In genomic region chr20:63641792-63642517, GRCh38 we compare ENCODE assay signal across 8 cellular contexts. TPM values are rescaled to one million over a fixed set of nuclear protein-coding genes. Genes with fewer than 3 reads are reported as not detected.
DNase-seq lines count a peak whose midpoint lies in the region; ATAC-seq and TF ChIP-seq lines count a peak whose summit lies in the region.

No MANE protein-coding gene starts in this region.

- peak overlapping the region; percentile 82 to 100 (median 97) for H3K27ac ChIP-seq in Peyer's patch

- peaks cover 21% of the 10 kb centered on the region for H3K4me1 Mint-ChIP-seq in activated T-helper 1 cell treated with anti-CD3 and anti-CD28 coated beads, Interleukin-12 subunit alpha, Interleukin-12 subunit beta, Interleukin-2, Interleukin-4 antibody, amounts not matched to agents 30 ng/mL and 10 ng/mL and 1 ng/mL, durations not matched to agents 14 hours and 24 hours and 36 hours (ENCODE audit: low read depth)
- peaks cover 18 to 19% of the 10 kb centered on the region in 2 donors for H3K4me1 Mint-ChIP-seq in natural killer cell treated with Interleukin-12 subunit alpha and Interleukin-12 subunit beta and Interleukin-15 and Interleukin-18, amount 100 ng/mL, for 72 hours (ENCODE audit: low read depth in 2 of 2)

- peaks cover 4% of the 10 kb centered on the region for H3K36me3 Mint-ChIP-seq in activated T-helper 1 cell treated with anti-CD3 and anti-CD28 coated beads, Interleukin-12 subunit alpha, Interleukin-12 subunit beta, Interleukin-2, Interleukin-4 antibody, amounts not matched to agents 30 ng/mL and 10 ng/mL and 1 ng/mL, durations not matched to agents 14 hours and 24 hours and 36 hours (ENCODE audit: low read depth)
- no peaks in the 10 kb centered on the region for H3K36me3 Mint-ChIP-seq in natural killer cell treated with Interleukin-12 subunit alpha and Interleukin-12 subunit beta and Interleukin-15 and Interleukin-18, amount 100 ng/mL, for 72 hours

- peak overlapping the region; percentile 57 for H3K4me3 Mint-ChIP-seq in activated T-helper 1 cell treated with anti-CD3 and anti-CD28 coated beads, Interleukin-12 subunit alpha, Interleukin-12 subunit beta, Interleukin-2, Interleukin-4 antibody, amounts not matched to agents 30 ng/mL and 10 ng/mL and 1 ng/mL, durations not matched to agents 14 hours and 24 hours and 36 hours
- H3K4me3 Mint-ChIP-seq in natural killer cell treated with Interleukin-12 subunit alpha and Interleukin-12 subunit beta and Interleukin-15 and Interleukin-18, amount 100 ng/mL, for 72 hours = peak overlapping the region; percentile 60

- intact Hi-C loops in activated T-helper 1 cell treated with anti-CD3 and anti-CD28 coated beads, Interleukin-12 subunit alpha, Interleukin-12 subunit beta, Interleukin-2, Interleukin-4 antibody, amounts not matched to agents 30 ng/mL and 10 ng/mL and 1 ng/mL, durations not matched to agents 14 hours and 24 hours and 36 hours (cut with micrococcal nuclease) = loop anchor here (1.0 to 5.0 kb wide), 3 partner anchors 15 to 425 kb away; partner anchors contain the start of gene GMEB2

- DNase-seq in D341Med (ENCODE audit: low spot score) = peak; percentile 96
- peak; percentile 90 for DNase-seq in HuH-7.5 (ENCODE audit: low spot score)
- DNase-seq in Peyer's patch = peak; percentile 93 to 99 (median 97)
- DNase-seq in activated T-helper 1 cell treated with anti-CD3 and anti-CD28 coated beads, Interleukin-12 subunit alpha, Interleukin-12 subunit beta, Interleukin-2, Interleukin-4 antibody, amounts not matched to agents 30 ng/mL and 10 ng/mL and 1 ng/mL, durations not matched to agents 14 hours and 24 hours and 36 hours (ENCODE audit: low spot score) = peak; percentile 93
- peak; percentile 66 for DNase-seq in fibroblast of mammary gland (ENCODE audit: low read depth)
- peak; percentile 92 for DNase-seq in natural killer cell treated with Interleukin-12 subunit alpha and Interleukin-12 subunit beta and Interleukin-15 and Interleukin-18, amount 100 ng/mL, for 72 hours (ENCODE audit: low spot score)
- DNase-seq in stimulated activated naive CD8-positive, alpha-beta T cell treated with anti-CD3 and anti-CD28 coated beads, Interleukin-15, Interleukin-2, amounts not matched to agents 100 U/mL and 50 U/mL, for 24 hours = peak; percentile 100

- H3K36me3 ChIP-seq in Peyer's patch = no peaks in the 10 kb centered on the region

- TF ChIP-seq POLR2A in Peyer's patch (IDR thresholded peaks at IDR 0.05) = peak in 1 of 2 donors; percentile 43

- peaks cover 7% of the 10 kb centered on the region for H3K27me3 Mint-ChIP-seq in activated T-helper 1 cell treated with anti-CD3 and anti-CD28 coated beads, Interleukin-12 subunit alpha, Interleukin-12 subunit beta, Interleukin-2, Interleukin-4 antibody, amounts not matched to agents 30 ng/mL and 10 ng/mL and 1 ng/mL, durations not matched to agents 14 hours and 24 hours and 36 hours (ENCODE audit: insufficient read depth)
- H3K27me3 Mint-ChIP-seq in natural killer cell treated with Interleukin-12 subunit alpha and Interleukin-12 subunit beta and Interleukin-15 and Interleukin-18, amount 100 ng/mL, for 72 hours = peaks cover 0 to 3% of the 10 kb centered on the region in 2 donors

- H3K9me3 ChIP-seq in Peyer's patch = no peaks in the 10 kb centered on the region

- peak overlapping the region; percentile 62 to 84 (median 74) for H3K4me3 ChIP-seq in Peyer's patch
- peak overlapping the region; percentile 46 for H3K4me3 ChIP-seq in fibroblast of mammary gland (ENCODE audit: control insufficient read depth, low read depth, low read length)

- no peaks in the 10 kb centered on the region for H3K9me3 Mint-ChIP-seq in activated T-helper 1 cell treated with anti-CD3 and anti-CD28 coated beads, Interleukin-12 subunit alpha, Interleukin-12 subunit beta, Interleukin-2, Interleukin-4 antibody, amounts not matched to agents 30 ng/mL and 10 ng/mL and 1 ng/mL, durations not matched to agents 14 hours and 24 hours and 36 hours
- H3K9me3 Mint-ChIP-seq in natural killer cell treated with Interleukin-12 subunit alpha and Interleukin-12 subunit beta and Interleukin-15 and Interleukin-18, amount 100 ng/mL, for 72 hours = no peaks in the 10 kb centered on the region

- peak overlapping the region; percentile 70 for H3K27ac Mint-ChIP-seq in activated T-helper 1 cell treated with anti-CD3 and anti-CD28 coated beads, Interleukin-12 subunit alpha, Interleukin-12 subunit beta, Interleukin-2, Interleukin-4 antibody, amounts not matched to agents 30 ng/mL and 10 ng/mL and 1 ng/mL, durations not matched to agents 14 hours and 24 hours and 36 hours
- no peak overlapping the region for H3K27ac Mint-ChIP-seq in natural killer cell treated with Interleukin-12 subunit alpha and Interleukin-12 subunit beta and Interleukin-15 and Interleukin-18, amount 100 ng/mL, for 72 hours

- ATAC-seq in GM21423 (IDR thresholded peaks at IDR 0.05; ENCODE audit: unreplicated experiment) = peak; percentile 54
- peak; percentile 88 to 90 for ATAC-seq in natural killer cell treated with Interleukin-12 subunit alpha and Interleukin-12 subunit beta and Interleukin-15 and Interleukin-18, amount 100 ng/mL, for 72 hours
- peak; percentile 67 for ATAC-seq in stimulated activated naive CD8-positive, alpha-beta T cell treated with anti-CD3 and anti-CD28 coated beads, Interleukin-15, Interleukin-2, amounts not matched to agents 100 U/mL and 50 U/mL, for 24 hours

- TF ChIP-seq CTCF in Peyer's patch (IDR thresholded peaks at IDR 0.05) (peak; percentile 59 to 85 (median 81)), fibroblast of mammary gland (conservative IDR thresholded peaks at IDR 0.05; ENCODE audit: control insufficient read depth, insufficient read depth, low read depth, low read length) (no peak)

- no peaks in the 10 kb centered on the region for H3K27me3 ChIP-seq in Peyer's patch

- peaks cover 0 to 19% (median 13%) of the 10 kb centered on the region in 4 donors for H3K4me1 ChIP-seq in Peyer's patch

RNA-seq across cellular contexts. Expression of gene STMN3, which starts 11.3 kb away (rescaled TPM):
- total RNA-seq in Peyer's patch = 10 to 100 TPM in 1 of 4 donors, 1 to 10 TPM in 3; 3.4 to 23.1 (median 5.6) TPM
- total RNA-seq in activated T-helper 1 cell treated with anti-CD3 and anti-CD28 coated beads, Interleukin-12 subunit alpha, Interleukin-12 subunit beta, Interleukin-2, Interleukin-4 antibody, amounts not matched to agents 30 ng/mL and 10 ng/mL and 1 ng/mL, durations not matched to agents 14 hours and 24 hours and 36 hours = 5.3 and 5.5 TPM in 2 replicates
- 1 to 10 TPM in 1 of 2 donors, under 1 TPM in 1; 0.88 to 3.2 TPM for total RNA-seq in natural killer cell treated with Interleukin-12 subunit alpha and Interleukin-12 subunit beta and Interleukin-15 and Interleukin-18, amount 100 ng/mL, for 72 hours

RNA-seq across cellular contexts. Expression of gene GMEB2, which starts 15.1 kb away (rescaled TPM):
- 10 to 100 TPM; 13.8 to 24.5 (median 17.1) TPM for total RNA-seq in Peyer's patch
- total RNA-seq in activated T-helper 1 cell treated with anti-CD3 and anti-CD28 coated beads, Interleukin-12 subunit alpha, Interleukin-12 subunit beta, Interleukin-2, Interleukin-4 antibody, amounts not matched to agents 30 ng/mL and 10 ng/mL and 1 ng/mL, durations not matched to agents 14 hours and 24 hours and 36 hours = 13.4 and 13.7 TPM in 2 replicates
- total RNA-seq in natural killer cell treated with Interleukin-12 subunit alpha and Interleukin-12 subunit beta and Interleukin-15 and Interleukin-18, amount 100 ng/mL, for 72 hours = 10 to 100 TPM; 14.7 to 15.5 TPM

RNA-seq across cellular contexts. Expression of gene RTEL1, which starts 16.2 kb away (rescaled TPM):
- 10 to 100 TPM; 25.6 to 61.1 (median 30.2) TPM for total RNA-seq in Peyer's patch
- 54.4 and 55.5 TPM in 2 replicates for total RNA-seq in activated T-helper 1 cell treated with anti-CD3 and anti-CD28 coated beads, Interleukin-12 subunit alpha, Interleukin-12 subunit beta, Interleukin-2, Interleukin-4 antibody, amounts not matched to agents 30 ng/mL and 10 ng/mL and 1 ng/mL, durations not matched to agents 14 hours and 24 hours and 36 hours
- total RNA-seq in natural killer cell treated with Interleukin-12 subunit alpha and Interleukin-12 subunit beta and Interleukin-15 and Interleukin-18, amount 100 ng/mL, for 72 hours = 10 to 100 TPM; 32.3 to 76.9 TPM

RNA-seq across cellular contexts. Expression of gene TNFRSF6B, which starts 54.5 kb away (rescaled TPM):
- 1 to 10 TPM in 3 of 4 donors, not detected in 1; 2.1 to 4.2 (median 2.7) TPM for total RNA-seq in Peyer's patch
- not detected in 2 replicates for total RNA-seq in activated T-helper 1 cell treated with anti-CD3 and anti-CD28 coated beads, Interleukin-12 subunit alpha, Interleukin-12 subunit beta, Interleukin-2, Interleukin-4 antibody, amounts not matched to agents 30 ng/mL and 10 ng/mL and 1 ng/mL, durations not matched to agents 14 hours and 24 hours and 36 hours
- total RNA-seq in natural killer cell treated with Interleukin-12 subunit alpha and Interleukin-12 subunit beta and Interleukin-15 and Interleukin-18, amount 100 ng/mL, for 72 hours = not detected

Comparison
In these comparisons a context has a peak if more than half of its experiments do, and no peak if none do; other contexts are left out.
1. Peak in every context shown above with its lines: DNase-seq, ATAC-seq, H3K4me3 ChIP-seq and H3K27ac ChIP-seq.